In the genomic region with DNA sequence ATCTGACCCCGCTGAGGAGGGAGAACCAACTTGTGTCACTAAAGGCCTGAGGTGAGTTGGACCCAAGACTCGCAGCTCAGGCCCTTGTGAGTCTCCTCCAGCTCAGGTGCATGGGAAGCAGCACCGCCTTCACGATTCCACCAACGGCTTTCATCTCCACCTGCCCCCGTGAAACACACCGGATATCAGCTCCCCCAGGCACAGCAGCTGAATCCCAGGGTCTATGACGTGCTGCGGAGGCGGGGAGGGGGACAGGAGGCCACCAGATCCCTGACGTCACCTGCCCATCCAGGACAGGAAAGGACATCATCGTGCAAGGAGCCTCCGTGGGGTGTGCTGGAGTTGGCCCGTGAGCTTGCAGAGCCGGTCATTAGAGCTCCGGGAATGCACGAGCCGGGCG, we compare ENCODE assay signal across 21 cellular contexts. TPM values are rescaled to one million over a fixed set of nuclear protein-coding genes. Genes with fewer than 3 reads are reported as not detected.
DNase-seq lines count a peak whose midpoint lies in the region; ATAC-seq, FAIRE-seq and TF ChIP-seq lines count a peak whose summit lies in the region.
"Had no signal": no experiment of that assay in that cellular context is flagged by ENCODE, and none has a peak within 500 bp of the region (broad histone marks: within the 10 kb centered on the region; RNA-seq: fewer than 3 reads in every experiment).

No MANE protein-coding gene starts in this region.

- H3K4me3 ChIP-seq in K562 (no peak overlapping the region), vagina (no peak overlapping the region)
- H3K4me3 ChIP-seq: MG63 had no signal

- DNase-seq in NCI-H146 (lab: John Stamatoyannopoulos, UW) (peak; percentile 9), NCI-H146 treated with DMSO at 0.1 percent for 48 hours (lab: John Stamatoyannopoulos, UW; ENCODE audit: unreplicated experiment) (no peak), K562 (ENCODE audit: extremely low read depth in 1 of 4, low spot score in 3 of 4) (no peak), mesenteric fat pad (ENCODE audit: low spot score) (peak; percentile 37), vagina (ENCODE audit: extremely low spot score in 2 of 2) (peak; percentile 71 to 90), GM13977 (ENCODE audit: low spot score) (no peak)
- DNase-seq: CD8-positive, alpha-beta memory T cell; DMS79 treated with DMSO at 0.1 percent for 48 hours; GF-D8; KG1; MG63; NCI-H1694 treated with DMSO at 0.1 percent for 48 hours; NCI-H2081; NCI-H524; NCI-H774; SK-N-SH had no signal

- 9% methylated on average over 19 of the region's 19 CpGs for WGBS in K562 (ENCODE audit: insufficient coverage, low coverage, missing lambda C conversion rate)

- no peaks in the 10 kb centered on the region for H4K20me1 ChIP-seq in K562 (replicated peaks; ENCODE audit: control insufficient read depth, insufficient read depth, low read length)

- no TSS peak for BruUV-seq in K562 (replicated peaks; lab: Mats Ljungman, UMichigan)

- H2AFZ ChIP-seq in K562 (ENCODE audit: low read depth, low read length), result no peak overlapping the region; the same call in 1 of the 2 replicates

- TF ChIP-seq POLR2A in K562 (conservative IDR thresholded peaks at IDR 0.05) (no peak), vagina (IDR thresholded peaks at IDR 0.05) (no peak)

- TF ChIP-seq EP300 in K562 (IDR thresholded peaks at IDR 0.05; ENCODE audit: low read length), result no peak

- no peaks in the 10 kb centered on the region for H3K9me1 ChIP-seq in K562 (ENCODE audit: control insufficient read depth, insufficient read depth, low read length)

- no peak overlapping the region for H3K27ac ChIP-seq in K562 (ENCODE audit: extremely low read depth, low read depth, low read length)
- no peak overlapping the region for H3K27ac ChIP-seq in vagina
- H3K27ac ChIP-seq: 22Rv1, C4-2B had no signal

- CTCF ChIA-PET in K562 (lab: Yijun Ruan, JAX; ENCODE audit: low intra/inter-chr PET ratio), result no interaction called here

- TF ChIP-seq CTCF in K562 (IDR thresholded peaks at IDR 0.05 in 2 of 3, conservative IDR thresholded peaks at IDR 0.05 in 1 of 3; ENCODE audit: insufficient read depth in 2 of 3, low read depth in 1 of 3, low read length in 3 of 3), result no peak
- no peak for TF ChIP-seq CTCF in vagina (IDR thresholded peaks at IDR 0.05)
- TF ChIP-seq CTCF in GM13977 (IDR thresholded peaks at IDR 0.05; ENCODE audit: extremely low read depth, insufficient read depth, missing control alignments), result no peak

- ATAC-seq in K562 (no peak; the same call in 2 of the 3 replicates), HG03280 (IDR thresholded peaks at IDR 0.05; ENCODE audit: unreplicated experiment) (no peak)

- H3K9me3 ChIP-seq in K562 (replicated peaks; ENCODE audit: control insufficient read depth, insufficient read depth, low read depth, low read length) (peaks cover 2% of the 10 kb centered on the region), vagina (no peaks in the 10 kb centered on the region)
- H3K9me3 ChIP-seq: MG63, SK-N-SH had no signal

- H3K79me2 ChIP-seq in K562 (ENCODE audit: control insufficient read depth, insufficient read depth, low read length), result no peaks in the 10 kb centered on the region

- no peak for TF ChIP-seq RAD21 in K562 (CRISPR knock-in tag; conservative IDR thresholded peaks at IDR 0.05 in 1 of 2, IDR thresholded peaks at IDR 0.05 in 1 of 2)

- FAIRE-seq in K562 (lab: Jason Lieb, UNC), result no peak
- FAIRE-seq: GM12891, HTR-8/SVneo had no signal

- in situ Hi-C loops in K562 (cut with MboI) (loop anchor here (10.0 kb wide), 1 partner anchor 872 kb away; no protein-coding TSS in a partner anchor), GM13977 (cut with MboI; ENCODE audit: low pct_unique_long_range_greater_than_20kb, low sequenced_read_pairs, unreplicated experiment) (no loop called here)

- peak overlapping the region; percentile 9; the same call in 1 of the 2 replicates for H3K4me2 ChIP-seq in K562 (ENCODE audit: insufficient read depth, low read length)
- H3K4me2 ChIP-seq: SK-N-SH had no signal

- POLR2A ChIA-PET in K562 (lab: Yijun Ruan, JAX), result interaction anchor here (0.6 to 0.8 kb wide), 2 partner anchors 10 to 19 kb away, joined by 3 to 4 read pairs; a partner anchor contains a TSS

- intact Hi-C loops in K562 (cut with micrococcal nuclease) (no loop called here), vagina (cut with DNase I) (no loop called here)

- H3K36me3 ChIP-seq in K562 (ENCODE audit: control insufficient read depth, insufficient read depth, low read length), result no peaks in the 10 kb centered on the region
- no peaks in the 10 kb centered on the region for H3K36me3 ChIP-seq in vagina
- H3K36me3 ChIP-seq: MG63 had no signal

- peaks cover 24 to 46% of the 10 kb centered on the region in 2 experiments; a peak in 4 of 5 replicates for H3K27me3 ChIP-seq in K562 (ENCODE audit: control insufficient read depth in 2 of 2, insufficient read depth in 2 of 2, low read length in 2 of 2)
- no peaks in the 10 kb centered on the region for H3K27me3 ChIP-seq in vagina

- peaks cover 0 to 8% of the 10 kb centered on the region in 2 experiments; a peak in 2 of 5 replicates for H3K4me1 ChIP-seq in K562 (replicated peaks in 1 of 2; ENCODE audit: control insufficient read depth in 2 of 2, insufficient read depth in 2 of 2, low read length in 2 of 2)
- H3K4me1 ChIP-seq in vagina, result no peaks in the 10 kb centered on the region

- no peak overlapping the region for H3K9ac ChIP-seq in K562 (ENCODE audit: insufficient read depth in 1 of 2, low read depth in 2 of 2, low read length in 2 of 2)
- H3K9ac ChIP-seq: SK-N-SH had no signal

TF ChIP-seq in K562, 482 proteins besides CTCF, POLR2A, EP300 and RAD21:
- no peak for TF ChIP-seq ATF7 (IDR thresholded peaks at IDR 0.05)
- no peak for TF ChIP-seq CREB1 (IDR thresholded peaks at IDR 0.05)
- TF ChIP-seq CREB1 (CRISPR knock-in tag; IDR thresholded peaks at IDR 0.05), result peak; percentile 22; the same call in 1 of the 2 replicates
- TF ChIP-seq ZNF764 (CRISPR knock-in tag; IDR thresholded peaks at IDR 0.05; ENCODE audit: low read depth), result no peak
- TF ChIP-seq CREM (IDR thresholded peaks at IDR 0.05; ENCODE audit: low read depth), result peak; percentile 36; the same call in 1 of the 2 replicates

RNA-seq across cellular contexts. Expression of a gene that starts 18.5 kb away (rescaled TPM):
- total RNA-seq in K562 (2011; cell fraction: chromatin; rRNA removed; ENCODE audit: low replicate concordance), result 141 and 174 TPM in 2 replicates
- 69.2 and 73.8 TPM in 2 replicates for total RNA-seq in K562 (2011; cell fraction: nucleolus; rRNA removed)
- 106 and 133 TPM in 2 replicates for total RNA-seq in K562 (2011; cell fraction: nucleoplasm; rRNA removed)
- total RNA-seq in K562 (2014; rRNA removed) (47.5 and 53.4 TPM in 2 replicates), K562 (2014; rRNA removed; fragmentation: Illumina TruSeq; extraction: Trizol) (21.9 and 23.4 TPM in 2 replicates), K562 (2015; rRNA removed; fragmentation: Illumina TruSeq; extraction: Trizol) (31.0 and 32.6 TPM in 2 replicates), K562 (2021) (57.3 and 60.4 TPM in 2 replicates), mesenteric fat pad (36.1 TPM), vagina (34.9 TPM)
- polyA plus RNA-seq in K562 (2011; rRNA removed) (17.4 and 33.1 TPM in 2 replicates), K562 (2014; fragmentation: Illumina TruSeq; extraction: Trizol) (47.9 and 49.4 TPM in 2 replicates), K562 (2014; fragmentation: Nextera tagmentation; extraction: Ambion mirVana) (1 to 10 TPM; 2.4 to 2.8 TPM), K562 (2014; rRNA removed) (36.2 and 42.4 TPM in 2 replicates)
- polyA plus RNA-seq in K562 (2011; cell fraction: cytosol; rRNA removed), result 17.2 and 28.4 TPM in 2 replicates
- 104 and 135 TPM in 2 replicates for polyA plus RNA-seq in K562 (2011; cell fraction: nucleus; rRNA removed)
- 26.3 and 38.9 TPM in 2 replicates for polyA plus RNA-seq in K562 (2012)
- 24.6 and 36.6 TPM in 2 replicates for polyA minus RNA-seq in K562 (2011; rRNA and poly(A)+ RNA removed)
- polyA minus RNA-seq in K562 (2011; cell fraction: cytosol; rRNA and poly(A)+ RNA removed), result 18.6 and 35.6 TPM in 2 replicates
- polyA minus RNA-seq in K562 (2011; cell fraction: nucleus; rRNA and poly(A)+ RNA removed), result 50.4 and 79.0 TPM in 2 replicates

Comparison
In these comparisons a context has a peak if more than half of its experiments do, and no peak if none do; other contexts are left out.
1. DNase-seq: peak in NCI-H146 (single experiment), mesenteric fat pad (single experiment) and vagina (2 of 2); none in NCI-H146 treated with DMSO at 0.1 percent for 48 hours (single experiment), K562 (0 of 4) and GM13977 (single experiment).